In the genomic region with DNA sequence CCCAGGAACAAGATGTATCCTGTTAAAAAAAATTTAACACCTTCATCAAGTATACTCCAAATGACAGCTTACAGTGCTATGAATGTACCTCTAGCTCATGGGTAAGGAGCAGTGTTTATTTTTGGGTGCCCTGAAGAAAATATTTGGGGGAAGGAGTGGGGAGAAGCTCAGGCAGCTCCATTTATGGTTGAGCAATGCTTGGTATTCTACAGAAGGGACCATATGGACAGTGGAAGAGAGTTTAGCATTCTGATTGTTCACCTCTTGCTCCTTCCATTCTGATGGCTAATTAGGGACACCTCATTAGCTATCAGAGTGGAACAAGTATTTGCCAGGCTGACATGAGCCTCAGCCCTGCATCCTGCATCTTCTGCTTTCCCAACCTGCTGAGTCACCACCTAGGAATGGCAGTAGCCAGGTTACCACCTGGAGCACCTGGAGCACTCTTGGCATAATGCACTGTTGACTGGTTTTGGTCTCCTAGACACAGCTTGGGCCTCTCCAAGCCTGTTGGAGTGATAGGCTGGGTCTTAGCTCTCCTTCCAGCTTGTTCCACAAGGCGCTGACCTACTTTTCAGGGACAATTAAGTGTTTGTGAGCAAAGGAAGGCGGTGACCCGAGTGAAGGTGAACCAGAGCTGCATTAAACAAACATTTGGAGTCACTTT, we compare ENCODE assay signal across 1 cellular context.
A peak's percentile ranks its signal among the peaks of the same experiment; 100 is the strongest.
TF ChIP-seq lines count a peak whose summit lies in the region.

No MANE protein-coding gene starts in this region.

TF ChIP-seq in H1, 55 proteins besides CTCF, POLR2A, EP300 and RAD21 (continued from another document):
- no peak for TF ChIP-seq YY1 (IDR thresholded peaks at IDR 0.05; ENCODE audit: low read depth, low read length)
- TF ChIP-seq, protein P1, sequence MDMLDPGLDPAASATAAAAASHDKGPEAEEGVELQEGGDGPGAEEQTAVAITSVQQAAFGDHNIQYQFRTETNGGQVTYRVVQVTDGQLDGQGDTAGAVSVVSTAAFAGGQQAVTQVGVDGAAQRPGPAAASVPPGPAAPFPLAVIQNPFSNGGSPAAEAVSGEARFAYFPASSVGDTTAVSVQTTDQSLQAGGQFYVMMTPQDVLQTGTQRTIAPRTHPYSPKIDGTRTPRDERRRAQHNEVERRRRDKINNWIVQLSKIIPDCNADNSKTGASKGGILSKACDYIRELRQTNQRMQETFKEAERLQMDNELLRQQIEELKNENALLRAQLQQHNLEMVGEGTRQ (IDR thresholded peaks at IDR 0.05; ENCODE audit: low read length) = no peak
- peak; percentile 59 for TF ChIP-seq POLR2AphosphoS5 (IDR thresholded peaks at IDR 0.05; ENCODE audit: low read depth, low read length)
- peak; percentile 59; the same call in 1 of the 2 replicates for TF ChIP-seq MAFK (IDR thresholded peaks at IDR 0.05; ENCODE audit: low read depth, low read length)
